ENCODE assay signal across 1 cellular context in the genomic region with DNA sequence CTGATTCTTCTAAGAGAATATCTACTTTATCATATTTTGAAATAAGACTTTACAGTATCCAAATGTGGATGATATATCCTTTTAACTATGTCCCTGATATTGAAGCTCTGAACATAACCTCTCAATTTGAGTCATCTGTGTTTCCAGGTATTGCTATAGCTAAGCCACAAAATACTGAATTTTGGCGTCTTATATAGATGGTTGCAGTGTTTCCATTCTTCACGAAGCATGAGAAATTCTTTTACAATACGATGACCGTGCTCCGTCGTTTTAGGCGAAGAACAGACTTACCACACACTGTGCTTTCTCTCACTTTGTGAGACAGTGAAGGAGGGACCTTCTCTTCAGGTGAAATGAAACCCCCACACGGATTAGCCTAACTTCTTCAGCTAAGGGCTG.
TF ChIP-seq lines count a peak whose summit lies in the region.

No MANE protein-coding gene starts in this region.

TF ChIP-seq in GM12878, 131 proteins besides CTCF, POLR2A, EP300 and RAD21 (continued from another document):
- TF ChIP-seq EZH2 (IDR thresholded peaks at IDR 0.05; ENCODE audit: borderline replicate concordance, control insufficient read depth, low read depth, low read length) (no peak), HDAC6 (IDR thresholded peaks at IDR 0.05; ENCODE audit: unreplicated experiment) (no peak), JUNB (IDR thresholded peaks at IDR 0.05) (peak; percentile 85), NFYA (IDR thresholded peaks at IDR 0.05; ENCODE audit: borderline replicate concordance, low read depth, low read length) (no peak), CREM (IDR thresholded peaks at IDR 0.05; ENCODE audit: low read depth) (no peak), CHD2 (IDR thresholded peaks at IDR 0.05; ENCODE audit: borderline replicate concordance, low read depth, low read length) (no peak), KAT2A (conservative IDR thresholded peaks at IDR 0.05; ENCODE audit: control insufficient read depth, low read depth, low read length) (no peak), IKZF2 (IDR thresholded peaks at IDR 0.05) (no peak), SMARCA5 (IDR thresholded peaks at IDR 0.05) (no peak), BACH1 (IDR thresholded peaks at IDR 0.05; ENCODE audit: borderline replicate concordance) (no peak), ZNF24 (IDR thresholded peaks at IDR 0.05) (no peak), RUNX3 (IDR thresholded peaks at IDR 0.05; ENCODE audit: low read length) (peak; percentile 73), IRF4 (IDR thresholded peaks at IDR 0.05; ENCODE audit: low read depth, low read length) (peak; percentile 53; the same call in 1 of the 2 replicates), NFIC (IDR thresholded peaks at IDR 0.05; ENCODE audit: low read depth, low read length) (peak; percentile 25; the same call in 1 of the 2 replicates), FOXM1 (IDR thresholded peaks at IDR 0.05; ENCODE audit: low read depth, low read length) (no peak), CBFB (IDR thresholded peaks at IDR 0.05; ENCODE audit: low read depth) (no peak), POU2F2 (IDR thresholded peaks at IDR 0.05; ENCODE audit: borderline replicate concordance, low read depth, low read length) (no peak), PML (IDR thresholded peaks at IDR 0.05; ENCODE audit: low read length) (no peak), ATF7 (IDR thresholded peaks at IDR 0.05; ENCODE audit: low read depth) (no peak)
- TF ChIP-seq, protein P1, sequence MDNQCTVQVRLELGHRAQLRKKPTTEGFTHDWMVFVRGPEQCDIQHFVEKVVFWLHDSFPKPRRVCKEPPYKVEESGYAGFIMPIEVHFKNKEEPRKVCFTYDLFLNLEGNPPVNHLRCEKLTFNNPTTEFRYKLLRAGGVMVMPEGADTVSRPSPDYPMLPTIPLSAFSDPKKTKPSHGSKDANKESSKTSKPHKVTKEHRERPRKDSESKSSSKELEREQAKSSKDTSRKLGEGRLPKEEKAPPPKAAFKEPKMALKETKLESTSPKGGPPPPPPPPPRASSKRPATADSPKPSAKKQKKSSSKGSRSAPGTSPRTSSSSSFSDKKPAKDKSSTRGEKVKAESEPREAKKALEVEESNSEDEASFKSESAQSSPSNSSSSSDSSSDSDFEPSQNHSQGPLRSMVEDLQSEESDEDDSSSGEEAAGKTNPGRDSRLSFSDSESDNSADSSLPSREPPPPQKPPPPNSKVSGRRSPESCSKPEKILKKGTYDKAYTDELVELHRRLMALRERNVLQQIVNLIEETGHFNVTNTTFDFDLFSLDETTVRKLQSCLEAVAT (IDR thresholded peaks at IDR 0.05): no peak
- TF ChIP-seq, protein P2, sequence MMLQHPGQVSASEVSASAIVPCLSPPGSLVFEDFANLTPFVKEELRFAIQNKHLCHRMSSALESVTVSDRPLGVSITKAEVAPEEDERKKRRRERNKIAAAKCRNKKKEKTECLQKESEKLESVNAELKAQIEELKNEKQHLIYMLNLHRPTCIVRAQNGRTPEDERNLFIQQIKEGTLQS (IDR thresholded peaks at IDR 0.05; ENCODE audit: borderline replicate concordance, extremely low read depth, low read depth, low read length): no peak
- TF ChIP-seq, protein P3, sequence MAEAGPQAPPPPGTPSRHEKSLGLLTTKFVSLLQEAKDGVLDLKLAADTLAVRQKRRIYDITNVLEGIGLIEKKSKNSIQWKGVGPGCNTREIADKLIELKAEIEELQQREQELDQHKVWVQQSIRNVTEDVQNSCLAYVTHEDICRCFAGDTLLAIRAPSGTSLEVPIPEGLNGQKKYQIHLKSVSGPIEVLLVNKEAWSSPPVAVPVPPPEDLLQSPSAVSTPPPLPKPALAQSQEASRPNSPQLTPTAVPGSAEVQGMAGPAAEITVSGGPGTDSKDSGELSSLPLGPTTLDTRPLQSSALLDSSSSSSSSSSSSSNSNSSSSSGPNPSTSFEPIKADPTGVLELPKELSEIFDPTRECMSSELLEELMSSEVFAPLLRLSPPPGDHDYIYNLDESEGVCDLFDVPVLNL (IDR thresholded peaks at IDR 0.05; ENCODE audit: low read depth, low read length): no peak
- TF ChIP-seq, protein P4, sequence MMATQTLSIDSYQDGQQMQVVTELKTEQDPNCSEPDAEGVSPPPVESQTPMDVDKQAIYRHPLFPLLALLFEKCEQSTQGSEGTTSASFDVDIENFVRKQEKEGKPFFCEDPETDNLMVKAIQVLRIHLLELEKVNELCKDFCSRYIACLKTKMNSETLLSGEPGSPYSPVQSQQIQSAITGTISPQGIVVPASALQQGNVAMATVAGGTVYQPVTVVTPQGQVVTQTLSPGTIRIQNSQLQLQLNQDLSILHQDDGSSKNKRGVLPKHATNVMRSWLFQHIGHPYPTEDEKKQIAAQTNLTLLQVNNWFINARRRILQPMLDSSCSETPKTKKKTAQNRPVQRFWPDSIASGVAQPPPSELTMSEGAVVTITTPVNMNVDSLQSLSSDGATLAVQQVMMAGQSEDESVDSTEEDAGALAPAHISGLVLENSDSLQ (IDR thresholded peaks at IDR 0.05): no peak
